Comparison of ENCODE assay signal across 8 cellular contexts in the genomic region with DNA sequence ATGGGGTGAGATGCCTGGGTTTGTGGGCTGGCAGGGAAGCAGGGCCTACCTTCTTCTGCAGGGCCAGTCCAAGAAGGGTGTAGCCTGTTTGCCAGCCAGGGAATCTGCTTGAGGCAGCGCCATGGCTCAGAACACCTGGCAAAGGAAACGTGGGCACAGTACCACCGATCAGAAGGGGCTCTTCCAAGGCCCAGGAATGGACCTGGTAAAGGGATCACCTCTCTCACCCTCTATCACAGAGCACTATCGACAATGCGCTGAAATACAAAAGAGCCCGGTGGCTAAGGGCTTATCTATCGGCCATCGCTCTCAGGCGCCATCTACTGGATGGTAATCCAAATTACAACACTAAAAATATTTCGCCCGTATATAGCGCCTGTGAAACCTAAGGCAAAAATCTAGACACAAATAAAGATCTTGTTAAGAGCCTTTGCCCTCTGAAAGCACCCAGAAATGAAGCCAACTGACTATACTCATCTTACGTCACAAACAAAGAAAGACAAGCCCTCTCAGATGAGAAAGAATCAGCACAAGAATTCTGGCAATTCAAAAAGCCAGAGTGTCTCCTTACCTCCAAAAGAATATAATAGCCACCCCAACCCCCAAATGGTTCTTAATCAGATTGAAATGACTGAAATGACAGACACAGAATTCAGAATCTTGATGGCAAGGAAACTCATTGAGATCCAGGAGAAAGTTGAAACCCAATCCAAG.
DNase-seq lines count a peak whose midpoint lies in the region; ATAC-seq, FAIRE-seq and TF ChIP-seq lines count a peak whose summit lies in the region.

No MANE protein-coding gene starts in this region.

- TF ChIP-seq EP300 in K562 (IDR thresholded peaks at IDR 0.05; ENCODE audit: low read length), result no peak

- H3K27ac ChIP-seq in HCT116 (ENCODE audit: low read depth, low read length) (no peak overlapping the region), Peyer's patch (no peak overlapping the region), K562 (ENCODE audit: extremely low read depth, low read depth, low read length) (no peak overlapping the region), vagina (no peak overlapping the region)

- TF ChIP-seq RAD21 in HCT116 (IDR thresholded peaks at IDR 0.05; ENCODE audit: low read depth) (peak; percentile 85), K562 (CRISPR knock-in tag; conservative IDR thresholded peaks at IDR 0.05 in 1 of 2, IDR thresholded peaks at IDR 0.05 in 1 of 2) (peak; percentile 42 to 75)

- TF ChIP-seq POLR2A in HCT116 (IDR thresholded peaks at IDR 0.05; ENCODE audit: borderline replicate concordance, extremely low read depth, insufficient read depth, insufficient read length) (no peak), Peyer's patch (IDR thresholded peaks at IDR 0.05) (no peak), K562 (conservative IDR thresholded peaks at IDR 0.05) (no peak), vagina (IDR thresholded peaks at IDR 0.05) (no peak)

- FAIRE-seq in K562 (lab: Jason Lieb, UNC), result peak; percentile 23

- H3K36me3 ChIP-seq in HCT116 (ENCODE audit: control insufficient read depth in 1 of 2, insufficient read depth in 2 of 2, low read length in 2 of 2) (no peaks in the 10 kb centered on the region), Peyer's patch (no peaks in the 10 kb centered on the region), K562 (ENCODE audit: control insufficient read depth, insufficient read depth, low read length) (no peaks in the 10 kb centered on the region), vagina (no peaks in the 10 kb centered on the region)

- RAD21 ChIA-PET in HCT116 (lab: Charles Lee; ENCODE audit: low non-redundant PET in 1 of 2, low total read pairs in 2 of 2, uncharacterized antibody in 2 of 2, unreplicated experiment in 2 of 2), result no interaction called here

- BruUV-seq in HCT116 (replicated peaks; lab: Mats Ljungman, UMichigan), result no TSS peak
- BruUV-seq in K562 (replicated peaks; lab: Mats Ljungman, UMichigan), result no TSS peak

- peak overlapping the region; percentile 7 for H2AFZ ChIP-seq in HCT116 (ENCODE audit: low read depth, low read length, poor library complexity, severe bottlenecking)
- H2AFZ ChIP-seq in K562 (ENCODE audit: low read depth, low read length), result peak overlapping the region; percentile 74; the same call in 1 of the 2 replicates

- H3K79me2 ChIP-seq in HCT116 (ENCODE audit: insufficient read depth, low read length), result no peaks in the 10 kb centered on the region
- no peaks in the 10 kb centered on the region for H3K79me2 ChIP-seq in K562 (ENCODE audit: control insufficient read depth, insufficient read depth, low read length)

- H3K9me3 ChIP-seq in HCT116 (ENCODE audit: control insufficient read depth in 1 of 2, insufficient read depth in 1 of 2, low read depth in 1 of 2, low read length in 2 of 2) (no peaks in the 10 kb centered on the region), Peyer's patch (peaks cover 0 to 7% (median 0%) of the 10 kb centered on the region in 4 donors), K562 (replicated peaks; ENCODE audit: control insufficient read depth, insufficient read depth, low read depth, low read length) (no peaks in the 10 kb centered on the region), vagina (peaks cover 6% of the 10 kb centered on the region)

- ATAC-seq in HCT116 (peak; percentile 98), K562 (peak; percentile 74), GM19324 (IDR thresholded peaks at IDR 0.05; ENCODE audit: low FRiP score, unreplicated experiment) (no peak)

- POLR2A ChIA-PET in HCT116 (lab: Charles Lee) (no interaction called here), K562 (lab: Yijun Ruan, JAX) (no interaction called here)

- no peaks in the 10 kb centered on the region for H3K9me2 ChIP-seq in HCT116 (ENCODE audit: insufficient read depth)

- WGBS in K562 (ENCODE audit: insufficient coverage, low coverage, missing lambda C conversion rate), result 2% methylated on average over 13 of the region's 13 CpGs

- H3K27me3 ChIP-seq in HCT116 (ENCODE audit: insufficient read depth, low read length) (peaks cover 26% of the 10 kb centered on the region), Peyer's patch (no peaks in the 10 kb centered on the region), K562 (ENCODE audit: control insufficient read depth in 2 of 2, insufficient read depth in 2 of 2, low read length in 2 of 2) (no peaks in the 10 kb centered on the region), vagina (no peaks in the 10 kb centered on the region)

- in situ Hi-C loops in K562 (cut with MboI), result loop anchor here (10.0 kb wide), 1 partner anchor 240 kb away; no protein-coding TSS in a partner anchor

- TF ChIP-seq CTCF in HCT116 (IDR thresholded peaks at IDR 0.05 in 2 of 3, conservative IDR thresholded peaks at IDR 0.05 in 1 of 3; ENCODE audit: borderline replicate concordance in 1 of 3, insufficient read depth in 1 of 3, low read depth in 2 of 3, low read length in 2 of 3) (peak; percentile 83 to 94 (median 86)), Peyer's patch (IDR thresholded peaks at IDR 0.05) (peak in 5 of 6 experiments; percentile 43 to 69 (median 61)), K562 (IDR thresholded peaks at IDR 0.05 in 2 of 3, conservative IDR thresholded peaks at IDR 0.05 in 1 of 3; ENCODE audit: insufficient read depth in 2 of 3, low read depth in 1 of 3, low read length in 3 of 3) (peak; percentile 68 to 72 (median 69)), vagina (IDR thresholded peaks at IDR 0.05) (no peak)

- H3K4me1 ChIP-seq in HCT116 (ENCODE audit: control insufficient read depth in 1 of 2, insufficient read depth in 2 of 2, low read length in 2 of 2) (no peaks in the 10 kb centered on the region), Peyer's patch (no peaks in the 10 kb centered on the region), K562 (replicated peaks in 1 of 2; ENCODE audit: control insufficient read depth in 2 of 2, insufficient read depth in 2 of 2, low read length in 2 of 2) (no peaks in the 10 kb centered on the region), vagina (peaks cover 6% of the 10 kb centered on the region)

- DNase-seq in GM04504 (ENCODE audit: low read depth) (peak; percentile 4), HCT116 (ENCODE audit: low read depth, low spot score) (peak; percentile 47), Peyer's patch (peak in 1 of 3 donors; percentile 67), K562 (ENCODE audit: extremely low read depth in 1 of 4, low spot score in 3 of 4) (peak; percentile 50 to 58 (median 54)), myocyte (ENCODE audit: low read depth) (peak; percentile 12), superior temporal gyrus (ENCODE audit: extremely low spot score) (no peak), vagina (ENCODE audit: extremely low spot score in 2 of 2) (no peak)

- CTCF ChIA-PET in HCT116 (lab: Charles Lee), result interaction anchor here (1.1 to 2.5 kb wide), 2 partner anchors 197 to 198 kb away, joined by 6 to 10 read pairs; no protein-coding TSS in a partner anchor
- CTCF ChIA-PET in K562 (lab: Yijun Ruan, JAX; ENCODE audit: low intra/inter-chr PET ratio), result interaction anchor here (0.6 to 0.9 kb wide), 2 partner anchors 197 to 749 kb away, joined by 3 to 4 read pairs; no protein-coding TSS in a partner anchor

- no peak overlapping the region for H3K4me2 ChIP-seq in HCT116 (ENCODE audit: low read length)
- no peak overlapping the region for H3K4me2 ChIP-seq in K562 (ENCODE audit: insufficient read depth, low read length)

- H3K9me1 ChIP-seq in K562 (ENCODE audit: control insufficient read depth, insufficient read depth, low read length), result no peaks in the 10 kb centered on the region

- no peaks in the 10 kb centered on the region for H4K20me1 ChIP-seq in HCT116 (ENCODE audit: insufficient read depth)
- no peaks in the 10 kb centered on the region for H4K20me1 ChIP-seq in K562 (replicated peaks; ENCODE audit: control insufficient read depth, insufficient read depth, low read length)

- no peak overlapping the region for H3K9ac ChIP-seq in HCT116 (ENCODE audit: low read length)
- H3K9ac ChIP-seq in K562 (ENCODE audit: insufficient read depth in 1 of 2, low read depth in 2 of 2, low read length in 2 of 2), result no peak overlapping the region

- H3K4me3 ChIP-seq in HCT116 (replicated peaks in 1 of 2; ENCODE audit: low read depth in 1 of 2, low read length in 2 of 2) (no peak overlapping the region), Peyer's patch (no peak overlapping the region), K562 (no peak overlapping the region), vagina (no peak overlapping the region)

- intact Hi-C loops in HCT116 (cut with micrococcal nuclease) (loop anchor here (1.0 to 10.0 kb wide), 3 partner anchors 197 to 750 kb away; no protein-coding TSS in a partner anchor), K562 (cut with micrococcal nuclease) (loop anchor here (1.0 to 5.0 kb wide), 2 partner anchors 197 to 237 kb away; no protein-coding TSS in a partner anchor), vagina (cut with DNase I) (no loop called here)

TF ChIP-seq in HCT116, 20 proteins besides CTCF, POLR2A, EP300 and RAD21 (continues in another document):
- TF ChIP-seq CEBPB (IDR thresholded peaks at IDR 0.05; ENCODE audit: low read depth) (no peak), ZNF274 (IDR thresholded peaks at IDR 0.05; ENCODE audit: low read depth, low read length) (no peak)

TF ChIP-seq in K562, 482 proteins besides CTCF, POLR2A, EP300 and RAD21 (continues in another document):
- TF ChIP-seq SMC3 (conservative IDR thresholded peaks at IDR 0.05; ENCODE audit: insufficient read depth, low read depth, low read length), result peak; percentile 42; the same call in 1 of the 2 replicates
- TF ChIP-seq DEAF1 (CRISPR knock-in tag; IDR thresholded peaks at IDR 0.05), result 0 out of 2 replicates have a peak, but pooled peaks have one; percentile 11
- TF ChIP-seq PKNOX1 (IDR thresholded peaks at IDR 0.05), result no peak
- peak; percentile 96 for TF ChIP-seq GATA2 (CRISPR knock-in tag; IDR thresholded peaks at IDR 0.05)

Comparison
In these comparisons a context has a peak if more than half of its experiments do, and no peak if none do; other contexts are left out.
1. DNase-seq: peak in GM04504 (single experiment), HCT116 (single experiment), K562 (4 of 4) and myocyte (single experiment); none in superior temporal gyrus (single experiment) and vagina (0 of 2).
2. CTCF ChIP-seq: peak in HCT116 (3 of 3), Peyer's patch (5 of 6) and K562 (3 of 3); none in vagina (0 of 3).